8 cellular contexts compared by ENCODE assay signal in genomic region chr12:91361864-91362263, GRCh38.
DNase-seq lines count a peak whose midpoint lies in the region; ATAC-seq and TF ChIP-seq lines count a peak whose summit lies in the region.

No MANE protein-coding gene starts in this region.

- TF ChIP-seq CTCF in cardiac fibroblast (IDR thresholded peaks at IDR 0.05; ENCODE audit: low read depth, low read length): peak; percentile 53

- peak; percentile 59 for ATAC-seq in GM21528 (IDR thresholded peaks at IDR 0.05; ENCODE audit: low FRiP score, unreplicated experiment)

- DNase-seq in Ammon's horn (ENCODE audit: low spot score) (peak; percentile 55), NCI-H345 treated with DMSO at 0.1 percent for 48 hours (lab: John Stamatoyannopoulos, UW; ENCODE audit: unreplicated experiment) (peak; percentile 26), cardiac fibroblast (ENCODE audit: low read depth in 2 of 2) (peak; percentile 68 to 76), medulla oblongata (ENCODE audit: extremely low spot score) (peak; percentile 81), mesenteric fat pad (ENCODE audit: low spot score) (no peak), epidermal melanocyte (ENCODE audit: insufficient read length, low spot score) (no peak)
- DNase-seq in stimulated activated naive CD4-positive, alpha-beta T cell treated with Interleukin-2 at 50 U/mL for 16 hours (lab: John Stamatoyannopoulos, UW): no peak

- H3K4me3 ChIP-seq in cardiac fibroblast (replicated peaks in 1 of 2; ENCODE audit: low read depth in 2 of 2, low read length in 2 of 2): no peak overlapping the region

Comparison
In these comparisons a context has a peak if more than half of its experiments do, and no peak if none do; other contexts are left out.
1. DNase-seq: peak in Ammon's horn (single experiment), NCI-H345 treated with DMSO at 0.1 percent for 48 hours (single experiment), cardiac fibroblast (2 of 2) and medulla oblongata (single experiment); none in mesenteric fat pad (single experiment), stimulated activated naive CD4-positive, alpha-beta T cell treated with Interleukin-2 at 50 U/mL for 16 hours (single experiment) and epidermal melanocyte (single experiment).